27 cellular contexts compared by ENCODE assay signal in the genomic region with DNA sequence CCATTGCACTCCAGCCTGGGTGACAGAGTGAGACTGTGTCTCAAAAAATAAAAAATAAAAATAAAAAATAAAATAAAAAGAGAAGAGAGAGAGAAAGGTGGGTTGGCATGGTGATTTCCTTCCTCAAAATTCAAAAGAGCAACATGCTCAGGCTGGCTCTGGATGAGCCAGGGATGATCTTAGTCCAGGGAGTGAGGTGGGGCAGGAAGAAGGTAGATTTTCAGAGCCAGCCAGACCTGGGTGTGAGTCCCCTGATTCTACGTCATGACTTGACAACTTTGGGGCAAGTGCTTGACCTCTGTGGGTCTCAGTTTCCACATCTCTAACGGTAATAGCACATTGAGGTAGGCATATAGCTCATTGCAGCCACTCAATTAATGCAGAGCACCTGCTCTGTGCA.
DNase-seq lines count a peak whose midpoint lies in the region; ATAC-seq, FAIRE-seq and TF ChIP-seq lines count a peak whose summit lies in the region.
"Had no signal": no experiment of that assay in that cellular context is flagged by ENCODE, and none has a peak within 500 bp of the region (broad histone marks: within the 10 kb centered on the region; RNA-seq: fewer than 3 reads in every experiment).

No MANE protein-coding gene starts in this region.

- H3K9ac ChIP-seq in endodermal cell (ENCODE audit: extremely low read depth, low read length, poor library complexity, severe bottlenecking) (no peak overlapping the region), keratinocyte (ENCODE audit: control insufficient read depth, extremely low read depth, insufficient read depth, low read length) (no peak overlapping the region)
- H3K9ac ChIP-seq: BLaER1 had no signal

- H3K9me1 ChIP-seq in keratinocyte (ENCODE audit: control insufficient read depth, extremely low read depth, insufficient read depth, low read length) = no peaks in the 10 kb centered on the region

- no peaks in the 10 kb centered on the region for H4K20me1 ChIP-seq in keratinocyte (ENCODE audit: control insufficient read depth, extremely low read depth, insufficient read depth, low read length)
- H4K20me1 ChIP-seq: BLaER1 had no signal

- no peak overlapping the region for H3K27ac Mint-ChIP-seq in endodermal cell
- H3K27ac Mint-ChIP-seq: CD14-positive monocyte; CD4-positive, alpha-beta memory T cell; CD4-positive, CD25-positive, alpha-beta regulatory T cell; CD8-positive, alpha-beta memory T cell had no signal

- H3K9me3 ChIP-seq in endodermal cell (ENCODE audit: control insufficient read depth, low read length) (no peaks in the 10 kb centered on the region), keratinocyte (ENCODE audit: control insufficient read depth, low read depth, low read length) (no peaks in the 10 kb centered on the region), left ventricle myocardium inferior (replicated peaks) (peaks cover 9% of the 10 kb centered on the region)
- H3K9me3 ChIP-seq: BE2C, BLaER1 had no signal

- FAIRE-seq in keratinocyte (lab: Jason Lieb, UNC) = peak; percentile 59
- FAIRE-seq: A204.1, GM12878, GM12892, GM18507 had no signal

- H3K4me3 ChIP-seq in endodermal cell (ENCODE audit: low read length) (no peak overlapping the region), keratinocyte (ENCODE audit: control insufficient read depth in 2 of 3, extremely low read depth in 1 of 3, insufficient read depth in 2 of 3, low read depth in 1 of 3, low read length in 3 of 3) (no peak overlapping the region), left ventricle myocardium inferior (no peak overlapping the region)
- H3K4me3 ChIP-seq: BLaER1, GM12878 had no signal

- H2AFZ ChIP-seq in keratinocyte (ENCODE audit: control insufficient read depth, low read length) = no peak overlapping the region

- H3K27me3 ChIP-seq in endodermal cell (ENCODE audit: control insufficient read depth, insufficient read depth, low read length, poor library complexity, severe bottlenecking) (no peaks in the 10 kb centered on the region), foreskin keratinocyte (no peaks in the 10 kb centered on the region), keratinocyte (ENCODE audit: control insufficient read depth, extremely low read depth, insufficient read depth, low read length) (no peaks in the 10 kb centered on the region), left ventricle myocardium inferior (ENCODE audit: low read depth) (peaks cover 23% of the 10 kb centered on the region)
- H3K27me3 ChIP-seq: BE2C, BLaER1 had no signal

- dilution Hi-C loops in keratinocyte (cut with MboI; ENCODE audit: extremely low pct_ligation_motif_present, low sequenced_read_pairs) = no loop called here

- intact Hi-C loops in left ventricle myocardium inferior (cut with micrococcal nuclease) = no loop called here

- no peaks in the 10 kb centered on the region for H3K4me1 ChIP-seq in endodermal cell (ENCODE audit: control insufficient read depth, insufficient read depth, low read length)
- H3K4me1 ChIP-seq in foreskin keratinocyte = peaks cover 10% of the 10 kb centered on the region
- H3K4me1 ChIP-seq in keratinocyte (ENCODE audit: control insufficient read depth, extremely low read depth, insufficient read depth, low read length) = peaks cover 25% of the 10 kb centered on the region
- no peaks in the 10 kb centered on the region for H3K4me1 ChIP-seq in left ventricle myocardium inferior
- H3K4me1 ChIP-seq: BE2C, BLaER1 had no signal

- no peak overlapping the region for H3K27ac ChIP-seq in endodermal cell (ENCODE audit: low read depth, low read length)
- H3K27ac ChIP-seq in foreskin keratinocyte = peak overlapping the region; percentile 17
- H3K27ac ChIP-seq in keratinocyte (ENCODE audit: control insufficient read depth, insufficient read depth, low read length) = no peak overlapping the region
- H3K27ac ChIP-seq in left ventricle myocardium inferior (replicated peaks) = no peak overlapping the region
- H3K27ac ChIP-seq: BLaER1 had no signal

- H3K36me3 ChIP-seq in endodermal cell (ENCODE audit: control insufficient read depth, insufficient read depth, low read length) = no peaks in the 10 kb centered on the region
- no peaks in the 10 kb centered on the region for H3K36me3 ChIP-seq in keratinocyte (ENCODE audit: control insufficient read depth in 2 of 2, extremely low read depth in 1 of 2, insufficient read depth in 2 of 2, low read length in 2 of 2)
- H3K36me3 ChIP-seq in left ventricle myocardium inferior = no peaks in the 10 kb centered on the region
- H3K36me3 ChIP-seq: BE2C, BLaER1 had no signal

- peak; percentile 6 for DNase-seq in endodermal cell
- DNase-seq in foreskin keratinocyte = peak; percentile 49 to 76
- DNase-seq in keratinocyte (ENCODE audit: low read depth, low spot score) = no peak
- no peak for DNase-seq in putamen (ENCODE audit: low spot score)
- DNase-seq in central memory CD4-positive, alpha-beta T cell = no peak
- no peak for DNase-seq in left ventricle myocardium inferior
- DNase-seq: 8988T; ACHN; BE2C; C1 segment of cervical spinal cord; CD4-positive, alpha-beta memory T cell; CD4-positive, CD25-positive, alpha-beta regulatory T cell; CD8-positive, alpha-beta memory T cell; COR-L47; DMS 273 treated with DMSO at 0.1 percent for 48 hours; DMS153; DMS53; DMS79; DND-41; EL; GDM1 had no signal

- no peaks in the 10 kb centered on the region for H3K36me3 Mint-ChIP-seq in endodermal cell (ENCODE audit: low read depth)
- H3K36me3 Mint-ChIP-seq: CD14-positive monocyte; CD4-positive, alpha-beta memory T cell; CD4-positive, CD25-positive, alpha-beta regulatory T cell; CD8-positive, alpha-beta memory T cell had no signal

- 68 to 86% methylated on average over 2 of the region's 2 CpGs for WGBS in endodermal cell (ENCODE audit: insufficient coverage in 1 of 2, insufficient read length in 1 of 2), 2 experiments

- H3K4me1 Mint-ChIP-seq in endodermal cell = no peaks in the 10 kb centered on the region
- H3K4me1 Mint-ChIP-seq: CD14-positive monocyte; CD4-positive, alpha-beta memory T cell; CD4-positive, CD25-positive, alpha-beta regulatory T cell; CD8-positive, alpha-beta memory T cell had no signal

- no peaks in the 10 kb centered on the region for H3K79me2 ChIP-seq in keratinocyte (ENCODE audit: control insufficient read depth, insufficient read depth, low read length)

- TF ChIP-seq CTCF in endodermal cell (conservative IDR thresholded peaks at IDR 0.05) (no peak), foreskin keratinocyte (conservative IDR thresholded peaks at IDR 0.05) (no peak), keratinocyte (optimal IDR thresholded peaks at IDR 0.05 in 1 of 3, IDR thresholded peaks at IDR 0.05 in 1 of 3, conservative IDR thresholded peaks at IDR 0.05 in 1 of 3; ENCODE audit: extremely low read depth in 1 of 3, insufficient read depth in 2 of 3, low read length in 3 of 3) (no peak), left ventricle myocardium inferior (IDR thresholded peaks at IDR 0.05; ENCODE audit: borderline replicate concordance) (no peak)

- peaks cover 2% of the 10 kb centered on the region for H3K27me3 Mint-ChIP-seq in endodermal cell (ENCODE audit: insufficient read depth)
- H3K27me3 Mint-ChIP-seq: CD4-positive, CD25-positive, alpha-beta regulatory T cell had no signal

- no peaks in the 10 kb centered on the region for H3K9me3 Mint-ChIP-seq in endodermal cell
- H3K9me3 Mint-ChIP-seq: CD8-positive, alpha-beta memory T cell had no signal

- no peak overlapping the region for H3K4me3 Mint-ChIP-seq in endodermal cell
- H3K4me3 Mint-ChIP-seq: CD14-positive monocyte; CD4-positive, alpha-beta memory T cell; CD4-positive, CD25-positive, alpha-beta regulatory T cell; CD8-positive, alpha-beta memory T cell had no signal

- ATAC-seq in foreskin keratinocyte = no peak
- ATAC-seq: GM12878 had no signal

- H3K4me2 ChIP-seq in keratinocyte (ENCODE audit: control insufficient read depth, extremely low read depth, insufficient read depth, low read depth, low read length) = no peak overlapping the region
- H3K4me2 ChIP-seq: BLaER1 had no signal

Comparison
In these comparisons a context has a peak if more than half of its experiments do, and no peak if none do; other contexts are left out.
1. DNase-seq: peak in endodermal cell (single experiment) and foreskin keratinocyte (2 of 2); none in keratinocyte (single experiment), putamen (single experiment), central memory CD4-positive, alpha-beta T cell (single experiment) and left ventricle myocardium inferior (single experiment).